In the genomic region with DNA sequence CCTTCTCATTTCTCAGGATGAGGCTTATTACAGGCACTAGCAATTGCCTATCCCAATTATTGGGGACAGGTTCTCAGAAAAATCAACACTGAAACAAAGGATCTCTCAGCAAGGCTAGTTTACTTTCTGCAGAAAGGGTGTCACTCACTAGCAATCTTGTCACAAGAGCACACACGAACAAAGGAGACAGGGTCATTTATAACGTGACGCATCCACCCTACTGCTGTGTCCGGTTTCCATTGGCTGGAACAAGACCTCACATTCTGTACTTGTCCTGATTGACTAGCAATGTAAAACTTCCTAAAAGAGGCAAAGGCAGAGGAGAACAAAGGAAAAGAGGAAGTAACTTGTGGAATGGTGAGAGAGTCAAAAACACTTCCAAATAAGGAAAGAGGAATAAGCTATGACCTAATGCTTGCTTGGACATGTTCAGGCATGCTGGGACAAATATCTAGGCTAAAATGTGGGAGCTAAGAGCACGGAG, we compare ENCODE assay signal across 1 cellular context.
A peak's percentile ranks its signal among the peaks of the same experiment; 100 is the strongest.
TF ChIP-seq lines count a peak whose summit lies in the region.

No MANE protein-coding gene starts in this region.

TF ChIP-seq in K562, 482 proteins besides CTCF, POLR2A, EP300 and RAD21 (continued from another document and continues in another):
- TF ChIP-seq STAT6 (CRISPR knock-in tag; IDR thresholded peaks at IDR 0.05) (0 out of 2 replicates have a peak, but pooled peaks have one; percentile 45), JUND (IDR thresholded peaks at IDR 0.05; ENCODE audit: borderline replicate concordance, low read depth, low read length) (peak; percentile 34; the same call in 1 of the 2 replicates), JUND (tag; IDR thresholded peaks at IDR 0.05; ENCODE audit: borderline replicate concordance, low read depth, low read length) (peak; percentile 79; the same call in 2 of the 3 replicates), ADNP (tag; IDR thresholded peaks at IDR 0.05) (0 out of 2 replicates have a peak, but pooled peaks have one; percentile 35), LEF1 (IDR thresholded peaks at IDR 0.05) (peak; percentile 54; the same call in 1 of the 2 replicates), CHD2 (IDR thresholded peaks at IDR 0.05; ENCODE audit: low read depth, low read length) (no peak), ATF7 (IDR thresholded peaks at IDR 0.05) (peak; percentile 94), PTRF (tag; IDR thresholded peaks at IDR 0.05) (no peak), ARID1B (IDR thresholded peaks at IDR 0.05) (no peak), TAF9B (IDR thresholded peaks at IDR 0.05; ENCODE audit: partially characterized antibody) (no peak), BACH1 (tag; IDR thresholded peaks at IDR 0.05) (no peak), TGIF2 (CRISPR knock-in tag; IDR thresholded peaks at IDR 0.05) (no peak), HDGF (IDR thresholded peaks at IDR 0.05) (no peak), ZNF589 (CRISPR knock-in tag; IDR thresholded peaks at IDR 0.05; ENCODE audit: low read depth) (no peak), ZNF764 (CRISPR knock-in tag; IDR thresholded peaks at IDR 0.05; ENCODE audit: low read depth) (no peak), CC2D1A (IDR thresholded peaks at IDR 0.05) (no peak; the same call in 1 of the 2 replicates), SMARCE1 (IDR thresholded peaks at IDR 0.05) (peak; percentile 40; the same call in 1 of the 2 replicates), ETV5 (CRISPR knock-in tag; IDR thresholded peaks at IDR 0.05; ENCODE audit: low read depth) (no peak), SRF (CRISPR knock-in tag; IDR thresholded peaks at IDR 0.05) (peak; percentile 94 to 98), EWSR1 (IDR thresholded peaks at IDR 0.05; ENCODE audit: borderline replicate concordance, low read depth, partially characterized antibody) (no peak), JUN (IDR thresholded peaks at IDR 0.05; ENCODE audit: borderline replicate concordance, low read depth, low read length) (peak; percentile 15; the same call in 1 of the 2 replicates), JUN (CRISPR knock-in tag; IDR thresholded peaks at IDR 0.05; ENCODE audit: borderline replicate concordance) (no peak), SAFB2 (IDR thresholded peaks at IDR 0.05; ENCODE audit: borderline replicate concordance, low read depth, low read length, severe bottlenecking) (no peak), CBX8 (IDR thresholded peaks at IDR 0.05; ENCODE audit: borderline replicate concordance, extremely low read depth, low read depth, low read length, poor library complexity, severe bottlenecking) (no peak), JUNB (CRISPR knock-in tag; conservative IDR thresholded peaks at IDR 0.05) (no peak), DNMT1 (IDR thresholded peaks at IDR 0.05) (no peak), ZKSCAN1 (IDR thresholded peaks at IDR 0.05; ENCODE audit: low read depth, low read length) (no peak), EHMT2 (IDR thresholded peaks at IDR 0.05) (peak; percentile 37; the same call in 1 of the 2 replicates), KAT7 (CRISPR knock-in tag; IDR thresholded peaks at IDR 0.05; ENCODE audit: borderline replicate concordance) (no peak), OTX1 (CRISPR knock-in tag; IDR thresholded peaks at IDR 0.05) (no peak), ZFX (CRISPR knock-in tag; IDR thresholded peaks at IDR 0.05) (no peak), SIN3B (IDR thresholded peaks at IDR 0.05; ENCODE audit: low read depth) (no peak), MAZ (CRISPR knock-in tag; conservative IDR thresholded peaks at IDR 0.05 in 1 of 2, IDR thresholded peaks at IDR 0.05 in 1 of 2) (peak in 1 of 2 experiments; percentile 27; a peak in 1 of 4 replicates), ZNF551 (CRISPR knock-in tag; IDR thresholded peaks at IDR 0.05) (no peak), STAG1 (CRISPR knock-in tag; IDR thresholded peaks at IDR 0.05; ENCODE audit: borderline replicate concordance) (no peak), REST (CRISPR knock-in tag; IDR thresholded peaks at IDR 0.05; ENCODE audit: low read depth) (no peak), CREB1 (IDR thresholded peaks at IDR 0.05) (no peak), CREB1 (CRISPR knock-in tag; IDR thresholded peaks at IDR 0.05) (no peak), MIER1 (IDR thresholded peaks at IDR 0.05; ENCODE audit: low read depth) (no peak), ZNF655 (CRISPR knock-in tag; IDR thresholded peaks at IDR 0.05) (no peak), ZNF699 (CRISPR knock-in tag; IDR thresholded peaks at IDR 0.05; ENCODE audit: insufficient replicate concordance) (no peak), KLF1 (tag; IDR thresholded peaks at IDR 0.05) (no peak), HDAC2 (IDR thresholded peaks at IDR 0.05) (no peak), XRCC4 (IDR thresholded peaks at IDR 0.05; ENCODE audit: extremely low read depth, insufficient read depth, insufficient read length) (no peak), ZNF445 (CRISPR knock-in tag; IDR thresholded peaks at IDR 0.05; ENCODE audit: low read depth) (no peak), SMARCA4 (IDR thresholded peaks at IDR 0.05) (no peak), SMAD4 (CRISPR knock-in tag; conservative IDR thresholded peaks at IDR 0.05) (no peak), ELF1 (tag; IDR thresholded peaks at IDR 0.05) (peak; percentile 38; the same call in 1 of the 2 replicates), HDAC3 (IDR thresholded peaks at IDR 0.05; ENCODE audit: borderline replicate concordance, partially characterized antibody) (no peak), KLF6 (CRISPR knock-in tag; IDR thresholded peaks at IDR 0.05; ENCODE audit: borderline replicate concordance) (no peak), PTTG1 (tag; IDR thresholded peaks at IDR 0.05; ENCODE audit: low read depth) (peak; percentile 82), ZNF518B (CRISPR knock-in tag; IDR thresholded peaks at IDR 0.05) (no peak), RBM22 (IDR thresholded peaks at IDR 0.05; ENCODE audit: low read depth, low read length, poor library complexity, severe bottlenecking) (no peak), ZNF75A (CRISPR knock-in tag; IDR thresholded peaks at IDR 0.05) (no peak)
- TF ChIP-seq, protein P1, sequence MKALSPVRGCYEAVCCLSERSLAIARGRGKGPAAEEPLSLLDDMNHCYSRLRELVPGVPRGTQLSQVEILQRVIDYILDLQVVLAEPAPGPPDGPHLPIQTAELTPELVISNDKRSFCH (CRISPR knock-in tag; IDR thresholded peaks at IDR 0.05): no peak
- TF ChIP-seq, protein P1 (tag; IDR thresholded peaks at IDR 0.05): 0 out of 2 replicates have a peak, but pooled peaks have one; percentile 12
- TF ChIP-seq, protein P2, sequence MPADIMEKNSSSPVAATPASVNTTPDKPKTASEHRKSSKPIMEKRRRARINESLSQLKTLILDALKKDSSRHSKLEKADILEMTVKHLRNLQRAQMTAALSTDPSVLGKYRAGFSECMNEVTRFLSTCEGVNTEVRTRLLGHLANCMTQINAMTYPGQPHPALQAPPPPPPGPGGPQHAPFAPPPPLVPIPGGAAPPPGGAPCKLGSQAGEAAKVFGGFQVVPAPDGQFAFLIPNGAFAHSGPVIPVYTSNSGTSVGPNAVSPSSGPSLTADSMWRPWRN (IDR thresholded peaks at IDR 0.05; ENCODE audit: low read depth): no peak
